In the genomic region with DNA sequence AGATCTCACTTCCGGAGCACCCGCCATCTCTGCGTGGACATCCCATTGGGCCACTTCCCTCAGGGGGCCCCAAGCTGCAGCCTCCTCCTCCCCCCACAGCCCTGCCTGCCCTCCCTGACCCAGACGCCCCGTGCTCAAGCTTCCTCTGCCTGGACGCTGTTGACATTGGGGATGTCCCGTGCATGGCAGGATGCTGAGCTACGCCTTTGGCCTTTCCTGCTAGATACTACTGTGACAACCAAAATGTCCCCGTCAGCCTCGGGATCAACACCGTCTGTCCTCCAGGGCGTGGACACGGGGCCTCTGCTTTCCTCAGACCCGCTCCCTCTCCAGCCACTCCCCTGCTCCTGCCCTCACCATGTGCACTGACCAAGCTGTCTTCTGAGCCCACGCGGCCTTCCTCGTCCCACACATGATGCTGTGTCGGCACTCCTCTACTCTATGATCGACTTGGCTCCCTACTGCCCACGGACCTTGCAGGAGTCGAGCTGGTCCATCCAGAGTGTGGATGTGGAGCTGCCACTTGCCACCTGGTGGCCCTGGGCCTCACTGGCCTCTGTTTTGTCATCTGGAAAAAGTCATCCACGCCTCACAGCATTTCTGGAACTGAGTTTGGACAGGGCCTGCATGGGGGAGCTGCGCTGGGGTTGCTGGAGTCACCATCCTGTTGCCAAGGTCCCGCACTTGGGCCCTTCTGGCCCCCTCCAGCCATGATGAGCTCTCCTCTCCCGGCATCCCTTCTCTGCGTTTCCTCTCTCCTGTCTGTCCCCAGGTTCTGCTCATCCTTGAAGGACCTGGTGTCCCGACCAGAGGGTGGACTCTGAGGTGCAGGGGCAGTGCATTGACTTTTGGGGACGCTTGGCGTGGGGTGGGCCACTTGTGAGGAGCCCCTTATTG, we compare ENCODE assay signal across 2 cellular contexts.
TF ChIP-seq lines count a peak whose summit lies in the region.

No MANE protein-coding gene starts in this region.

TF ChIP-seq in HEK293, 187 proteins besides CTCF, POLR2A, EP300 and RAD21 (continued from another document):
- TF ChIP-seq, protein P1, sequence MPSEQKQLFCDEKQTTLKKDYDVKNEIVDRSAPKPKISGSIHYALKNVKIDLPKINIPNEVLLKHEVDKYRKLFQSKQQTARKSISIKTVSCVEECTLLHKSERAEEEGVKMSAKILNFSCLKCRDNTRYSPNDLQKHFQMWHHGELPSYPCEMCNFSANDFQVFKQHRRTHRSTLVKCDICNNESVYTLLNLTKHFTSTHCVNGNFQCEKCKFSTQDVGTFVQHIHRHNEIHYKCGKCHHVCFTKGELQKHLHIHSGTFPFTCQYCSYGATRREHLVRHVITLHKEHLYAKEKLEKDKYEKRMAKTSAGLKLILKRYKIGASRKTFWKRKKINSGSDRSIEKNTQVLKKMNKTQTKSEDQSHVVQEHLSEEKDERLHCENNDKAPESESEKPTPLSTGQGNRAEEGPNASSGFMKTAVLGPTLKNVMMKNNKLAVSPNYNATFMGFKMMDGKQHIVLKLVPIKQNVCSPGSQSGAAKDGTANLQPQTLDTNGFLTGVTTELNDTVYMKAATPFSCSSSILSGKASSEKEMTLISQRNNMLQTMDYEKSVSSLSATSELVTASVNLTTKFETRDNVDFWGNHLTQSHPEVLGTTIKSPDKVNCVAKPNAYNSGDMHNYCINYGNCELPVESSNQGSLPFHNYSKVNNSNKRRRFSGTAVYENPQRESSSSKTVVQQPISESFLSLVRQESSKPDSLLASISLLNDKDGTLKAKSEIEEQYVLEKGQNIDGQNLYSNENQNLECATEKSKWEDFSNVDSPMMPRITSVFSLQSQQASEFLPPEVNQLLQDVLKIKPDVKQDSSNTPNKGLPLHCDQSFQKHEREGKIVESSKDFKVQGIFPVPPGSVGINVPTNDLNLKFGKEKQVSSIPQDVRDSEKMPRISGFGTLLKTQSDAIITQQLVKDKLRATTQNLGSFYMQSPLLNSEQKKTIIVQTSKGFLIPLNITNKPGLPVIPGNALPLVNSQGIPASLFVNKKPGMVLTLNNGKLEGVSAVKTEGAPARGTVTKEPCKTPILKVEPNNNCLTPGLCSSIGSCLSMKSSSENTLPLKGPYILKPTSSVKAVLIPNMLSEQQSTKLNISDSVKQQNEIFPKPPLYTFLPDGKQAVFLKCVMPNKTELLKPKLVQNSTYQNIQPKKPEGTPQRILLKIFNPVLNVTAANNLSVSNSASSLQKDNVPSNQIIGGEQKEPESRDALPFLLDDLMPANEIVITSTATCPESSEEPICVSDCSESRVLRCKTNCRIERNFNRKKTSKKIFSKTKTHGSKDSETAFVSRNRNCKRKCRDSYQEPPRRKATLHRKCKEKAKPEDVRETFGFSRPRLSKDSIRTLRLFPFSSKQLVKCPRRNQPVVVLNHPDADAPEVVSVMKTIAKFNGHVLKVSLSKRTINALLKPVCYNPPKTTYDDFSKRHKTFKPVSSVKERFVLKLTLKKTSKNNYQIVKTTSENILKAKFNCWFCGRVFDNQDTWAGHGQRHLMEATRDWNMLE (tag by site-specific recombination; conservative IDR thresholded peaks at IDR 0.05; ENCODE audit: low read depth), result no peak
- no peak for TF ChIP-seq ZNF174 (tag by site-specific recombination; IDR thresholded peaks at IDR 0.05)
- TF ChIP-seq ZBTB17 (tag by site-specific recombination; IDR thresholded peaks at IDR 0.05), result peak; percentile 38; the same call in 1 of the 2 replicates
- no peak for TF ChIP-seq ZNF624 (tag by site-specific recombination; IDR thresholded peaks at IDR 0.05)
- peak; percentile 67 for TF ChIP-seq ZFHX2 (tag by site-specific recombination; conservative IDR thresholded peaks at IDR 0.05)
- TF ChIP-seq OSR2 (tag by site-specific recombination; IDR thresholded peaks at IDR 0.05), result no peak
- no peak for TF ChIP-seq ZNF221 (tag by site-specific recombination; IDR thresholded peaks at IDR 0.05; ENCODE audit: borderline replicate concordance)
- no peak for TF ChIP-seq ZNF558 (tag by site-specific recombination; IDR thresholded peaks at IDR 0.05)
- TF ChIP-seq MZF1 (tag by site-specific recombination; IDR thresholded peaks at IDR 0.05; ENCODE audit: borderline replicate concordance), result no peak
- no peak for TF ChIP-seq KLF1 (tag by site-specific recombination; IDR thresholded peaks at IDR 0.05)
- TF ChIP-seq ZNF555 (tag by site-specific recombination; conservative IDR thresholded peaks at IDR 0.05), result no peak
- no peak for TF ChIP-seq ZBTB7A (tag by site-specific recombination; IDR thresholded peaks at IDR 0.05; ENCODE audit: low read depth)
- no peak for TF ChIP-seq ZBTB21 (tag by site-specific recombination; IDR thresholded peaks at IDR 0.05)
- TF ChIP-seq ZNF394 (tag by site-specific recombination; IDR thresholded peaks at IDR 0.05; ENCODE audit: borderline replicate concordance), result no peak
- no peak for TF ChIP-seq ZNF791 (tag by site-specific recombination; IDR thresholded peaks at IDR 0.05)
- no peak for TF ChIP-seq ZNF324 (tag by site-specific recombination; IDR thresholded peaks at IDR 0.05)
- TF ChIP-seq HOXD13 (CRISPR knock-in tag; IDR thresholded peaks at IDR 0.05; ENCODE audit: borderline replicate concordance), result no peak
- TF ChIP-seq ZNF610 (tag by site-specific recombination; IDR thresholded peaks at IDR 0.05; ENCODE audit: borderline replicate concordance), result no peak
- TF ChIP-seq ZNF785 (tag by site-specific recombination; IDR thresholded peaks at IDR 0.05), result no peak
- TF ChIP-seq, protein P2, sequence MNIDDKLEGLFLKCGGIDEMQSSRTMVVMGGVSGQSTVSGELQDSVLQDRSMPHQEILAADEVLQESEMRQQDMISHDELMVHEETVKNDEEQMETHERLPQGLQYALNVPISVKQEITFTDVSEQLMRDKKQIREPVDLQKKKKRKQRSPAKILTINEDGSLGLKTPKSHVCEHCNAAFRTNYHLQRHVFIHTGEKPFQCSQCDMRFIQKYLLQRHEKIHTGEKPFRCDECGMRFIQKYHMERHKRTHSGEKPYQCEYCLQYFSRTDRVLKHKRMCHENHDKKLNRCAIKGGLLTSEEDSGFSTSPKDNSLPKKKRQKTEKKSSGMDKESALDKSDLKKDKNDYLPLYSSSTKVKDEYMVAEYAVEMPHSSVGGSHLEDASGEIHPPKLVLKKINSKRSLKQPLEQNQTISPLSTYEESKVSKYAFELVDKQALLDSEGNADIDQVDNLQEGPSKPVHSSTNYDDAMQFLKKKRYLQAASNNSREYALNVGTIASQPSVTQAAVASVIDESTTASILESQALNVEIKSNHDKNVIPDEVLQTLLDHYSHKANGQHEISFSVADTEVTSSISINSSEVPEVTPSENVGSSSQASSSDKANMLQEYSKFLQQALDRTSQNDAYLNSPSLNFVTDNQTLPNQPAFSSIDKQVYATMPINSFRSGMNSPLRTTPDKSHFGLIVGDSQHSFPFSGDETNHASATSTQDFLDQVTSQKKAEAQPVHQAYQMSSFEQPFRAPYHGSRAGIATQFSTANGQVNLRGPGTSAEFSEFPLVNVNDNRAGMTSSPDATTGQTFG (tag by site-specific recombination; IDR thresholded peaks at IDR 0.05; ENCODE audit: borderline replicate concordance), result no peak
- no peak for TF ChIP-seq ZNF544 (tag by site-specific recombination; IDR thresholded peaks at IDR 0.05)
- TF ChIP-seq EGR2 (tag by site-specific recombination; IDR thresholded peaks at IDR 0.05; ENCODE audit: low read depth), result peak; percentile 57
- no peak for TF ChIP-seq ZNF621 (tag by site-specific recombination; IDR thresholded peaks at IDR 0.05)
- peak; percentile 91 for TF ChIP-seq ZNF16 (tag by site-specific recombination; IDR thresholded peaks at IDR 0.05; ENCODE audit: low read depth)
- no peak for TF ChIP-seq ZNF239 (tag by site-specific recombination; IDR thresholded peaks at IDR 0.05)

TF ChIP-seq in WTC11, 78 proteins besides CTCF, POLR2A, EP300 and RAD21 (continued from another document):
- TF ChIP-seq, protein P3, sequence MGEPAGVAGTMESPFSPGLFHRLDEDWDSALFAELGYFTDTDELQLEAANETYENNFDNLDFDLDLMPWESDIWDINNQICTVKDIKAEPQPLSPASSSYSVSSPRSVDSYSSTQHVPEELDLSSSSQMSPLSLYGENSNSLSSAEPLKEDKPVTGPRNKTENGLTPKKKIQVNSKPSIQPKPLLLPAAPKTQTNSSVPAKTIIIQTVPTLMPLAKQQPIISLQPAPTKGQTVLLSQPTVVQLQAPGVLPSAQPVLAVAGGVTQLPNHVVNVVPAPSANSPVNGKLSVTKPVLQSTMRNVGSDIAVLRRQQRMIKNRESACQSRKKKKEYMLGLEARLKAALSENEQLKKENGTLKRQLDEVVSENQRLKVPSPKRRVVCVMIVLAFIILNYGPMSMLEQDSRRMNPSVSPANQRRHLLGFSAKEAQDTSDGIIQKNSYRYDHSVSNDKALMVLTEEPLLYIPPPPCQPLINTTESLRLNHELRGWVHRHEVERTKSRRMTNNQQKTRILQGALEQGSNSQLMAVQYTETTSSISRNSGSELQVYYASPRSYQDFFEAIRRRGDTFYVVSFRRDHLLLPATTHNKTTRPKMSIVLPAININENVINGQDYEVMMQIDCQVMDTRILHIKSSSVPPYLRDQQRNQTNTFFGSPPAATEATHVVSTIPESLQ (CRISPR knock-in tag; IDR thresholded peaks at IDR 0.05), result no peak
- TF ChIP-seq, protein P4, sequence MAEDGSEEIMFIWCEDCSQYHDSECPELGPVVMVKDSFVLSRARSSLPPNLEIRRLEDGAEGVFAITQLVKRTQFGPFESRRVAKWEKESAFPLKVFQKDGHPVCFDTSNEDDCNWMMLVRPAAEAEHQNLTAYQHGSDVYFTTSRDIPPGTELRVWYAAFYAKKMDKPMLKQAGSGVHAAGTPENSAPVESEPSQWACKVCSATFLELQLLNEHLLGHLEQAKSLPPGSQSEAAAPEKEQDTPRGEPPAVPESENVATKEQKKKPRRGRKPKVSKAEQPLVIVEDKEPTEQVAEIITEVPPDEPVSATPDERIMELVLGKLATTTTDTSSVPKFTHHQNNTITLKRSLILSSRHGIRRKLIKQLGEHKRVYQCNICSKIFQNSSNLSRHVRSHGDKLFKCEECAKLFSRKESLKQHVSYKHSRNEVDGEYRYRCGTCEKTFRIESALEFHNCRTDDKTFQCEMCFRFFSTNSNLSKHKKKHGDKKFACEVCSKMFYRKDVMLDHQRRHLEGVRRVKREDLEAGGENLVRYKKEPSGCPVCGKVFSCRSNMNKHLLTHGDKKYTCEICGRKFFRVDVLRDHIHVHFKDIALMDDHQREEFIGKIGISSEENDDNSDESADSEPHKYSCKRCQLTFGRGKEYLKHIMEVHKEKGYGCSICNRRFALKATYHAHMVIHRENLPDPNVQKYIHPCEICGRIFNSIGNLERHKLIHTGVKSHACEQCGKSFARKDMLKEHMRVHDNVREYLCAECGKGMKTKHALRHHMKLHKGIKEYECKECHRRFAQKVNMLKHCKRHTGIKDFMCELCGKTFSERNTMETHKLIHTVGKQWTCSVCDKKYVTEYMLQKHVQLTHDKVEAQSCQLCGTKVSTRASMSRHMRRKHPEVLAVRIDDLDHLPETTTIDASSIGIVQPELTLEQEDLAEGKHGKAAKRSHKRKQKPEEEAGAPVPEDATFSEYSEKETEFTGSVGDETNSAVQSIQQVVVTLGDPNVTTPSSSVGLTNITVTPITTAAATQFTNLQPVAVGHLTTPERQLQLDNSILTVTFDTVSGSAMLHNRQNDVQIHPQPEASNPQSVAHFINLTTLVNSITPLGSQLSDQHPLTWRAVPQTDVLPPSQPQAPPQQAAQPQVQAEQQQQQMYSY (CRISPR knock-in tag; IDR thresholded peaks at IDR 0.05), result no peak
- TF ChIP-seq, protein P5, sequence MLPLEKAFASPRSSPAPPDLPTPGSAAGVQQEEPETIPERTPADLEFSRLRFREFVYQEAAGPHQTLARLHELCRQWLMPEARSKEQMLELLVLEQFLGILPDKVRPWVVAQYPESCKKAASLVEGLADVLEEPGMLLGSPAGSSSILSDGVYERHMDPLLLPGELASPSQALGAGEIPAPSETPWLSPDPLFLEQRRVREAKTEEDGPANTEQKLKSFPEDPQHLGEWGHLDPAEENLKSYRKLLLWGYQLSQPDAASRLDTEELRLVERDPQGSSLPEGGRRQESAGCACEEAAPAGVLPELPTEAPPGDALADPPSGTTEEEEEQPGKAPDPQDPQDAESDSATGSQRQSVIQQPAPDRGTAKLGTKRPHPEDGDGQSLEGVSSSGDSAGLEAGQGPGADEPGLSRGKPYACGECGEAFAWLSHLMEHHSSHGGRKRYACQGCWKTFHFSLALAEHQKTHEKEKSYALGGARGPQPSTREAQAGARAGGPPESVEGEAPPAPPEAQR (CRISPR knock-in tag; IDR thresholded peaks at IDR 0.05), result no peak
